8 cellular contexts compared by ENCODE assay signal in the genomic region with DNA sequence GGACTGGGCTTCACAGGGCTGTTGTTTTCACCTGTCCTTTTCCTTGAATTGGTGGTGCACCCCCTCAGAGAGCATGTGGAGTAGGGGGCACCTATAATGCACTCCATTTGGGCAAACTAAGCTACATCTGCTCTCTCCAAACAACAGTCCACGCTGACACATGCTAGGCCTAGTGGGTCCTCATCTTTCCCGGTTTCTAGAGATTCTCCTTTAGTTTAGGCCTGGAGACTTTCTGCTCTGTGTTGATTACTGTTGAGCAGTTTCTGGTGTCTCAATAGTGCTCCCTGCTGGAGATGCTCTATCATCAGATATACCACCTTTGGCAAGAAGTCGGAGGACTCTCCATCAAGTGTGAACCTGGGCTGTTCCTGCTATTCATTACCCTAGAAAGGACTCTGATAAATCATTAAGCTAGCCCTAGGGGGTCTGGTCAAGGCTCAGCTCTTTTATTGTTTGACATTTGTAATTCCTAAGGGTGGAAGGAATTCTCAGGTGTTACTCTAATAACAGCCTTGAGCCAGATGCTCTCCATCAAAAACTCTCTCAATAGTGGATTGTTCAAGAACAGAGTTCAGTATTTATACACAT.
DNase-seq lines count a peak whose midpoint lies in the region; ATAC-seq and TF ChIP-seq lines count a peak whose summit lies in the region.

No MANE protein-coding gene starts in this region.

- DNase-seq in activated CD4-positive, CD25-positive, alpha-beta regulatory T cell (lab: John Stamatoyannopoulos, UW), result peak in 3 of 4 experiments; percentile 13 to 37 (median 35)
- no peak for DNase-seq in activated CD4-positive, CD25-positive, alpha-beta regulatory T cell treated with anti-CD3 and anti-CD28 coated beads, Interleukin-2, amount 50 U/mL, for 72 hours
- peak; percentile 85 for DNase-seq in NCI-H2081 treated with DMSO at 0.1 percent for 48 hours (lab: John Stamatoyannopoulos, UW)
- DNase-seq in activated CD4-positive, alpha-beta T cell treated with anti-CD3 and anti-CD28 coated beads for 48 hours, result peak; percentile 58
- DNase-seq in dorsolateral prefrontal cortex, result no peak
- DNase-seq in lung microvascular endothelial cell (ENCODE audit: low read depth in 2 of 2), result peak; percentile 68 to 79
- DNase-seq in stimulated activated naive CD4-positive, alpha-beta T cell (lab: John Stamatoyannopoulos, UW), result peak; percentile 14 to 81 (median 54)

- peak in 55 of 56 donors; percentile 33 to 81 (median 65) for TF ChIP-seq CTCF in dorsolateral prefrontal cortex (IDR thresholded peaks at IDR 0.05 in 54 of 56, conservative IDR thresholded peaks at IDR 0.05 in 2 of 56; ENCODE audit: low read depth in 1 of 56, partially characterized antibody in 56 of 56)

- intact Hi-C loops in dorsolateral prefrontal cortex (cut with DNase I), result loop anchor here (5.0 to 10.0 kb wide), 4 partner anchors 66 to 449 kb away; partner anchors contain the start of gene FYB1 (in 2 of the 2)

- peak; percentile 93 for ATAC-seq in HG02678 (IDR thresholded peaks at IDR 0.05; ENCODE audit: unreplicated experiment)

- H3K4me3 ChIP-seq in dorsolateral prefrontal cortex, result no peak overlapping the region

- no peak overlapping the region for H3K27ac ChIP-seq in dorsolateral prefrontal cortex

- peaks cover 0 to 8% (median 0%) of the 10 kb centered on the region in 45 donors for H3K27me3 ChIP-seq in dorsolateral prefrontal cortex

Comparison
In these comparisons a context has a peak if more than half of its experiments do, and no peak if none do; other contexts are left out.
1. DNase-seq: peak in activated CD4-positive, CD25-positive, alpha-beta regulatory T cell (3 of 4), NCI-H2081 treated with DMSO at 0.1 percent for 48 hours (single experiment), activated CD4-positive, alpha-beta T cell treated with anti-CD3 and anti-CD28 coated beads for 48 hours (single experiment), lung microvascular endothelial cell (2 of 2) and stimulated activated naive CD4-positive, alpha-beta T cell (6 of 6); none in activated CD4-positive, CD25-positive, alpha-beta regulatory T cell treated with anti-CD3 and anti-CD28 coated beads, Interleukin-2, amount 50 U/mL, for 72 hours (single experiment) and dorsolateral prefrontal cortex (0 of 10).